ENCODE assay signal across 8 cellular contexts in the genomic region with DNA sequence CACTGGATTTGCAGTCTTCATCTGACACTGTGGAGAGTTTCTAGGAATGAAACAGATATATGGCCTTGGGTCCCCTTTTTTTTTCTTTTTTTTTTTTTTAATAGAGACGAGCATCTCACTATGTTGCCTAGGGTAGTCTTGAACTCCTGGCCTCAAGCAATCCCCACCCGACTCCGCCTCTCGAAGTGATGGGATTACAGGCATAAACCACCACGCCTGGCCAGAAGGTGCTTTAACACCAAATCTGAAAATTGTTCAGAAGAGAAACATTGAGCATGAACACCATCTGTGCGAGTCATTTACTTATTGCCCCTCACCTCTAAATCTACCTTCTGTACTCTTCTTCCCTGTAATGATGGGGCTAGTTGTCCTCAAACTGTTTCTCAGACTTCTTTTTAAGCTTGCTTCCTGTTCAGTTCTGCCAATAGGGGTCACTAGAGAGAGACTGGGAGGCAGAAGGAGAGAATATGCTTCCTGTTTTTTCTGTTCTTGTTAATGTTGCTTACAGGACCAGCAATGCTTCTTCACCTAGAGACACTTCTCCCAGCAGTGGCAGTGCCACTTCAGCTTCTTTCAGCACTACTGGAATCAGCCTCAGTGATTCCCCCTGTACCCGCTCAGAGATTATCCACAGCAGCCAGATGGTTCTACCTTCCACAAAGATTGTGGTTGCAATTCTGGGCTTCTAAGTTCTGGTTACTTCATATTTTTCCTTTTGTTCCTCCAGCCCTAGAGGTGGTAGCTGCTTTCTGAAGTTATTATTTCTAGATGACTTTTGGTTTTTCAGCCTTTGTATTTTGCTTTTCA.
DNase-seq lines count a peak whose midpoint lies in the region; ATAC-seq, FAIRE-seq and TF ChIP-seq lines count a peak whose summit lies in the region.

No MANE protein-coding gene starts in this region.

- peaks cover 43% of the 10 kb centered on the region for H3K36me3 Mint-ChIP-seq in nephron (ENCODE audit: low read depth)

- DNase-seq in NCI-H2171 treated with DMSO at 0.1 percent for 48 hours (lab: John Stamatoyannopoulos, UW) = peak; percentile 41
- DNase-seq in NCI-H2171 (lab: John Stamatoyannopoulos, UW) = no peak
- peak; percentile 45 for DNase-seq in HTR-8/SVneo (ENCODE audit: insufficient read length, low spot score)
- peak; percentile 87 for DNase-seq in SIG-M5 treated with dmso at 0.1 percent for 504 hours (lab: John Stamatoyannopoulos, UW; ENCODE audit: unreplicated experiment)
- DNase-seq in erythroblast (lab: John Stamatoyannopoulos, UW) = peak; percentile 76 to 85
- no peak for DNase-seq in ecto neural progenitor cell (ENCODE audit: low spot score)

- peak; percentile 32 to 58 (median 45) for TF ChIP-seq CTCF in nephron (IDR thresholded peaks at IDR 0.05; ENCODE audit: unreplicated experiment in 3 of 3)

- FAIRE-seq in HTR-8/SVneo (lab: Jason Lieb, UNC) = no peak

- H3K27ac Mint-ChIP-seq in nephron = no peak overlapping the region

- H3K4me1 Mint-ChIP-seq in nephron = peaks cover 13% of the 10 kb centered on the region

- H3K9me3 Mint-ChIP-seq in nephron = peaks cover 23% of the 10 kb centered on the region

- no peak for ATAC-seq in GM21576 (IDR thresholded peaks at IDR 0.05; ENCODE audit: unreplicated experiment)

- TF ChIP-seq POLR2A in erythroblast (IDR thresholded peaks at IDR 0.05; ENCODE audit: low read length) = no peak

- no peak overlapping the region for H3K4me3 Mint-ChIP-seq in nephron

- peaks cover 3% of the 10 kb centered on the region for H3K27me3 Mint-ChIP-seq in nephron (ENCODE audit: low read depth)

Comparison
In these comparisons a context has a peak if more than half of its experiments do, and no peak if none do; other contexts are left out.
1. DNase-seq: peak in NCI-H2171 treated with DMSO at 0.1 percent for 48 hours (single experiment), HTR-8/SVneo (single experiment), SIG-M5 treated with dmso at 0.1 percent for 504 hours (single experiment) and erythroblast (2 of 2); none in NCI-H2171 (single experiment) and ecto neural progenitor cell (single experiment).